Comparison of ENCODE assay signal across 8 cellular contexts in genomic region chr10:50417486-50417905, GRCh38.
A peak's percentile ranks its signal among the peaks of the same experiment; 100 is the strongest.
DNase-seq lines count a peak whose midpoint lies in the region; ATAC-seq and TF ChIP-seq lines count a peak whose summit lies in the region.

No MANE protein-coding gene starts in this region.

- H3K27ac ChIP-seq in right atrium auricular region (peak overlapping the region; percentile 81 to 82), sigmoid colon (peak overlapping the region; percentile 74 to 83 (median 79))

- TF ChIP-seq CTCF in GM06990 (IDR thresholded peaks at IDR 0.05; ENCODE audit: insufficient read depth, low read length, poor library complexity, severe bottlenecking) (no peak), right atrium auricular region (IDR thresholded peaks at IDR 0.05) (no peak), sigmoid colon (IDR thresholded peaks at IDR 0.05) (no peak)

- TF ChIP-seq POLR2A in sigmoid colon (IDR thresholded peaks at IDR 0.05) = no peak

- H3K36me3 Mint-ChIP-seq in activated T-helper 2 cell treated with anti-CD3 and anti-CD28 coated beads, Interferon-gamma antibody, Interleukin-2, Interleukin-4, amounts not matched to agents 10 μg/mL and 5 μg/mL and 100 μg/mL, durations not matched to agents 14 hours and 24 hours and 36 hours (ENCODE audit: low read depth) = peaks cover 3% of the 10 kb centered on the region

- H3K4me1 Mint-ChIP-seq in activated T-helper 2 cell treated with anti-CD3 and anti-CD28 coated beads, Interferon-gamma antibody, Interleukin-2, Interleukin-4, amounts not matched to agents 10 μg/mL and 5 μg/mL and 100 μg/mL, durations not matched to agents 14 hours and 24 hours and 36 hours (ENCODE audit: low read depth) = peaks cover 54% of the 10 kb centered on the region

- H3K4me3 Mint-ChIP-seq in activated T-helper 2 cell treated with anti-CD3 and anti-CD28 coated beads, Interferon-gamma antibody, Interleukin-2, Interleukin-4, amounts not matched to agents 10 μg/mL and 5 μg/mL and 100 μg/mL, durations not matched to agents 14 hours and 24 hours and 36 hours (ENCODE audit: low read depth) = peak overlapping the region; percentile 85

- no peak for DNase-seq in GM06990 (ENCODE audit: extremely low read depth, insufficient read length)
- no peak for DNase-seq in activated T-helper 2 cell treated with anti-CD3 and anti-CD28 coated beads, Interferon-gamma antibody, Interleukin-2, Interleukin-4, amounts not matched to agents 10 μg/mL and 5 μg/mL and 100 μg/mL, durations not matched to agents 14 hours and 24 hours and 36 hours (ENCODE audit: low spot score)
- DNase-seq in right atrium auricular region (ENCODE audit: low spot score) = no peak
- no peak for DNase-seq in sigmoid colon
- DNase-seq in ureter (ENCODE audit: low spot score) = no peak
- no peak for DNase-seq in NCI-H748 (lab: John Stamatoyannopoulos, UW; ENCODE audit: unreplicated experiment)
- DNase-seq in DMS 273 (lab: John Stamatoyannopoulos, UW; ENCODE audit: unreplicated experiment) = no peak

- intact Hi-C loops in activated T-helper 2 cell treated with anti-CD3 and anti-CD28 coated beads, Interferon-gamma antibody, Interleukin-2, Interleukin-4, amounts not matched to agents 10 μg/mL and 5 μg/mL and 100 μg/mL, durations not matched to agents 14 hours and 24 hours and 36 hours (cut with micrococcal nuclease) = no loop called here
- intact Hi-C loops in sigmoid colon (cut with DNase I) = loop anchor here (2.0 to 5.0 kb wide), 2 partner anchors 50 to 207 kb away; no protein-coding TSS in a partner anchor

- H3K4me3 ChIP-seq in GM06990 (replicated peaks; ENCODE audit: low read depth, low read length) (peak overlapping the region; percentile 89), right atrium auricular region (peak overlapping the region; percentile 55 to 72), sigmoid colon (peak overlapping the region; percentile 50 to 75 (median 70))

- H3K36me3 ChIP-seq in GM06990 (ENCODE audit: control insufficient read depth, insufficient read depth, low read length) (no peaks in the 10 kb centered on the region), right atrium auricular region (no peaks in the 10 kb centered on the region), sigmoid colon (no peaks in the 10 kb centered on the region)

- H3K27me3 ChIP-seq in GM06990 (replicated peaks; ENCODE audit: control insufficient read depth, insufficient read depth, low read length) (no peaks in the 10 kb centered on the region), right atrium auricular region (no peaks in the 10 kb centered on the region), sigmoid colon (no peaks in the 10 kb centered on the region)

- no peaks in the 10 kb centered on the region for H3K27me3 Mint-ChIP-seq in activated T-helper 2 cell treated with anti-CD3 and anti-CD28 coated beads, Interferon-gamma antibody, Interleukin-2, Interleukin-4, amounts not matched to agents 10 μg/mL and 5 μg/mL and 100 μg/mL, durations not matched to agents 14 hours and 24 hours and 36 hours (ENCODE audit: low read depth)

- no peak for TF ChIP-seq EP300 in sigmoid colon (IDR thresholded peaks at IDR 0.05)

- H3K9me3 ChIP-seq in right atrium auricular region = no peaks in the 10 kb centered on the region
- H3K9me3 ChIP-seq in sigmoid colon = no peaks in the 10 kb centered on the region

- H3K4me1 ChIP-seq in right atrium auricular region (peaks cover 0 to 30% of the 10 kb centered on the region in 2 donors), sigmoid colon (peaks cover 0 to 47% (median 23%) of the 10 kb centered on the region in 4 donors)

- peak overlapping the region; percentile 21 for H3K27ac Mint-ChIP-seq in activated T-helper 2 cell treated with anti-CD3 and anti-CD28 coated beads, Interferon-gamma antibody, Interleukin-2, Interleukin-4, amounts not matched to agents 10 μg/mL and 5 μg/mL and 100 μg/mL, durations not matched to agents 14 hours and 24 hours and 36 hours

- ATAC-seq in HG03066 (IDR thresholded peaks at IDR 0.05; ENCODE audit: low read depth, unreplicated experiment) = peak; percentile 2

- H3K9me3 Mint-ChIP-seq in activated T-helper 2 cell treated with anti-CD3 and anti-CD28 coated beads, Interferon-gamma antibody, Interleukin-2, Interleukin-4, amounts not matched to agents 10 μg/mL and 5 μg/mL and 100 μg/mL, durations not matched to agents 14 hours and 24 hours and 36 hours = no peaks in the 10 kb centered on the region

- 45 to 54% methylated on average over 6 of the region's 6 CpGs for WGBS in sigmoid colon, 2 donors
